11 cellular contexts compared by ENCODE assay signal in genomic region chr17:332558-333322, GRCh38. TPM values are rescaled to one million over a fixed set of nuclear protein-coding genes. Genes with fewer than 3 reads are reported as not detected.
A peak's percentile ranks its signal among the peaks of the same experiment; 100 is the strongest.
DNase-seq lines count a peak whose midpoint lies in the region; ATAC-seq and TF ChIP-seq lines count a peak whose summit lies in the region.
"Had no signal": no experiment of that assay in that cellular context is flagged by ENCODE, and none has a peak within 500 bp of the region (broad histone marks: within the 10 kb centered on the region; RNA-seq: fewer than 3 reads in every experiment).

No MANE protein-coding gene starts in this region.

- TF ChIP-seq CTCF in breast epithelium (IDR thresholded peaks at IDR 0.05) (no peak), MCF 10A (IDR thresholded peaks at IDR 0.05; ENCODE audit: unreplicated experiment) (no peak), fibroblast of villous mesenchyme (IDR thresholded peaks at IDR 0.05; ENCODE audit: insufficient read depth, low read depth, low read length) (no peak)

- no TSS peak for BruUV-seq in MCF 10A (replicated peaks; lab: Mats Ljungman, UMichigan)

- H3K23ac ChIP-seq in neuronal stem cell (ENCODE audit: low read depth, low read length, poor library complexity), result peak overlapping the region; percentile 86

- DNase-seq in breast epithelium (ENCODE audit: low spot score in 2 of 2) (peak in 1 of 2 donors; percentile 36), MCF 10A (ENCODE audit: unreplicated experiment) (no peak), fibroblast of villous mesenchyme (ENCODE audit: low read depth) (peak; percentile 55), neuronal stem cell (ENCODE audit: low spot score) (no peak), epidermal melanocyte (ENCODE audit: insufficient read length, low spot score) (no peak), NCI-H446 treated with DMSO at 0.1 percent for 48 hours (lab: John Stamatoyannopoulos, UW) (no peak), NCI-H1048 (lab: John Stamatoyannopoulos, UW) (no peak)
- DNase-seq: midbrain, NCI-H2029 had no signal

- H3K4me1 Mint-ChIP-seq in MCF 10A (ENCODE audit: insufficient read depth, unreplicated experiment), result peaks cover 7% of the 10 kb centered on the region

- peak overlapping the region; percentile 28 to 52 (median 38) for H3K4me3 ChIP-seq in breast epithelium
- H3K4me3 ChIP-seq in fibroblast of villous mesenchyme (ENCODE audit: low read depth, low read length), result no peak overlapping the region
- no peak overlapping the region for H3K4me3 ChIP-seq in neuronal stem cell (ENCODE audit: low read length in 2 of 2)
- H3K4me3 ChIP-seq: A549 had no signal

- H3K36me3 ChIP-seq in breast epithelium (no peaks in the 10 kb centered on the region), neuronal stem cell (replicated peaks in 1 of 2; ENCODE audit: control insufficient read depth in 2 of 2, insufficient read depth in 2 of 2, low read length in 2 of 2) (no peaks in the 10 kb centered on the region)

- H4K91ac ChIP-seq in neuronal stem cell (ENCODE audit: low read depth, low read length, poor library complexity), result no peak overlapping the region

- no peak overlapping the region for H2BK5ac ChIP-seq in neuronal stem cell (ENCODE audit: low read length)

- H2AK5ac ChIP-seq in neuronal stem cell (ENCODE audit: low read depth, low read length), result peak overlapping the region; percentile 58

- H3K9ac ChIP-seq in neuronal stem cell (ENCODE audit: low read depth, low read length, poor library complexity), result no peak overlapping the region

- H3K27me3 ChIP-seq in breast epithelium, result no peaks in the 10 kb centered on the region
- H3K27me3 ChIP-seq in neuronal stem cell (ENCODE audit: control insufficient read depth in 3 of 3, insufficient read depth in 3 of 3, low read depth in 1 of 3, low read length in 3 of 3), result no peaks in the 10 kb centered on the region

- H3K4me3 Mint-ChIP-seq in MCF 10A (ENCODE audit: unreplicated experiment), result no peak overlapping the region

- peaks cover 21% of the 10 kb centered on the region for H3K27me3 Mint-ChIP-seq in MCF 10A (ENCODE audit: insufficient read depth, unreplicated experiment)

- H3K9me3 Mint-ChIP-seq in MCF 10A (ENCODE audit: unreplicated experiment), result no peaks in the 10 kb centered on the region

- no peak overlapping the region for H2BK12ac ChIP-seq in neuronal stem cell (ENCODE audit: low read length)

- H3K27ac ChIP-seq in breast epithelium (peak overlapping the region; percentile 80 to 83), neuronal stem cell (replicated peaks; ENCODE audit: low read length) (no peak overlapping the region)

- no peaks in the 10 kb centered on the region for H3K9me3 ChIP-seq in breast epithelium
- H3K9me3 ChIP-seq in neuronal stem cell (replicated peaks in 1 of 2; ENCODE audit: control insufficient read depth in 2 of 2, insufficient read depth in 1 of 2, low read depth in 1 of 2, low read length in 2 of 2), result no peaks in the 10 kb centered on the region
- H3K9me3 ChIP-seq: A549 had no signal

- H3K79me1 ChIP-seq in neuronal stem cell (ENCODE audit: low read depth, low read length), result peaks cover 5% of the 10 kb centered on the region

- no peak overlapping the region for H3K4me2 ChIP-seq in neuronal stem cell (ENCODE audit: insufficient read depth, low read length, poor library complexity, severe bottlenecking)
- H3K4me2 ChIP-seq: A549 had no signal

- H3K4me1 ChIP-seq in breast epithelium, result no peaks in the 10 kb centered on the region
- H3K4me1 ChIP-seq in neuronal stem cell (ENCODE audit: control insufficient read depth in 2 of 2, insufficient read depth in 1 of 2, low read depth in 1 of 2, low read length in 2 of 2), result peaks cover 5 to 10% of the 10 kb centered on the region in 2 donors
- H3K4me1 ChIP-seq: A549 had no signal

- no peak overlapping the region for H2AFZ ChIP-seq in neuronal stem cell (ENCODE audit: low read length)

- intact Hi-C loops in breast epithelium (cut with DNase I; ENCODE audit: low total_unique reads), result no loop called here
- intact Hi-C loops in MCF 10A (cut with micrococcal nuclease), result no loop called here

- H3K36me3 Mint-ChIP-seq in MCF 10A (ENCODE audit: insufficient read depth, unreplicated experiment), result no peaks in the 10 kb centered on the region

- no CpG with 5 or more reads among the region's 34 CpGs for WGBS in neuronal stem cell (ENCODE audit: extremely low coverage in 2 of 2, insufficient read length in 2 of 2, insufficient replicate concordance in 1 of 2), 2 donors

- CTCF ChIA-PET in MCF 10A (lab: Yijun Ruan, JAX), result no interaction called here

- no peak for TF ChIP-seq POLR2A in breast epithelium (IDR thresholded peaks at IDR 0.05)

- no peak overlapping the region for H3K4ac ChIP-seq in neuronal stem cell (ENCODE audit: low read length)

- H3K27ac Mint-ChIP-seq in MCF 10A (ENCODE audit: low read depth, unreplicated experiment), result no peak overlapping the region

- H3K14ac ChIP-seq in neuronal stem cell (ENCODE audit: low read length), result no peak overlapping the region

- POLR2A ChIA-PET in MCF 10A (lab: Yijun Ruan, JAX), result no interaction called here

- ATAC-seq in GM21423 (IDR thresholded peaks at IDR 0.05; ENCODE audit: unreplicated experiment), result no peak

- H2BK15ac ChIP-seq in neuronal stem cell (ENCODE audit: low read length), result peak overlapping the region; percentile 94

- no peak overlapping the region for H2BK120ac ChIP-seq in neuronal stem cell (ENCODE audit: low read depth, low read length)

- peak overlapping the region; percentile 60 for H3K18ac ChIP-seq in neuronal stem cell (ENCODE audit: low read length)

- peak overlapping the region; percentile 50 for H4K8ac ChIP-seq in neuronal stem cell (ENCODE audit: low read depth, low read length)

RNA-seq across cellular contexts. Expression of gene RPH3AL, which starts 19.9 kb away (rescaled TPM):
- total RNA-seq in breast epithelium, result 10 to 100 TPM in 2 of 3 donors, 1 to 10 TPM in 1; 9.6 to 15.7 (median 15.4) TPM
- total RNA-seq in MCF 10A (2022), result 0.89 and 1.6 TPM in 2 replicates
- 1.3 and 1.6 TPM in 2 replicates for total RNA-seq in fibroblast of villous mesenchyme
- polyA plus RNA-seq in neuronal stem cell (2013, experiment 1 of 2), result 7.7 TPM
- 6.5 TPM for polyA plus RNA-seq in neuronal stem cell (2013, experiment 2 of 2)

Comparison
In these comparisons a context has a peak if more than half of its experiments do, and no peak if none do; other contexts are left out.
1. H3K4me3 ChIP-seq: peak in breast epithelium (3 of 3); none in fibroblast of villous mesenchyme (single experiment) and neuronal stem cell (0 of 2).